Comparison of ENCODE assay signal across 22 cellular contexts in the genomic region with DNA sequence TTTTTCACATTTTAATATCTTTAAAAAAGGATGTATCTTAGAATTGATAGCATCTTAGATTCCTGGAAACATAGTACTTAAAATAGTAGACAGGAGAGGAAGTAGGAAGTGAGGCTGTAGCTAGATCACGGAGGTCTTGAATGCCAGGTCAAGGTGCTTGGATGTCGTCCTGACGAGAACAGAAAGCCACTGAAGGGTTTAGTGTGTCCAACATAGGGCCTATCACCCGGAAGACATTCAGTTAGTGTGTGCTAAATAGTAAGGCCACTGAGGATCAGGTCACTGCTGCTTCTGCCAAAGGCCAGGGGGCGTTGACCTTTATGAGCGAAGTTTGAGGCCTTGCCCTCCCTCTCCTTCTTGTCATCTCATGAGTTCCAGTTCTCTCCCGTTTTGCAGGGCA.
"Had no signal": no experiment of that assay in that cellular context is flagged by ENCODE, and none has a peak within 500 bp of the region (broad histone marks: within the 10 kb centered on the region; RNA-seq: fewer than 3 reads in every experiment).

No MANE protein-coding gene starts in this region.

- H3K9me3 Mint-ChIP-seq: activated naive CD4-positive, alpha-beta T cell treated with anti-CD3 and anti-CD28 coated beads, Interleukin-2, amount 50 U/mL, for 24 hours; activated T-cell treated with anti-CD3 and anti-CD28 coated beads, Interleukin-2, amount 50 U/mL, for 24 hours; activated T-helper 1 cell treated with anti-CD3 and anti-CD28 coated beads, Interleukin-12 subunit alpha, Interleukin-12 subunit beta, Interleukin-2, Interleukin-4 antibody, amounts not matched to agents 30 ng/mL and 10 ng/mL and 1 ng/mL, durations not matched to agents 14 hours and 24 hours and 36 hours; T-helper 1 cell treated with Interleukin-12 subunit alpha and Interleukin-12 subunit beta and Interleukin-4 antibody, amounts not matched to agents 30 μg/mL and 1 μg/mL, for 36 hours had no signal

- H3K4me3 Mint-ChIP-seq: activated CD8-positive, alpha-beta memory T cell treated with anti-CD3 and anti-CD28 coated beads, Interleukin-2, amount 10 ng/mL, durations not matched to agents 7 days and 5 days; activated naive CD4-positive, alpha-beta T cell treated with anti-CD3 and anti-CD28 coated beads, Interleukin-2, amount 50 U/mL, for 24 hours; activated T-cell treated with anti-CD3 and anti-CD28 coated beads, Interleukin-2, amount 50 U/mL, for 24 hours; activated T-helper 1 cell treated with anti-CD3 and anti-CD28 coated beads, Interleukin-12 subunit alpha, Interleukin-12 subunit beta, Interleukin-2, Interleukin-4 antibody, amounts not matched to agents 30 ng/mL and 10 ng/mL and 1 ng/mL, durations not matched to agents 14 hours and 24 hours and 36 hours; brain; T-helper 1 cell treated with Interleukin-12 subunit alpha and Interleukin-12 subunit beta and Interleukin-4 antibody, amounts not matched to agents 30 μg/mL and 1 μg/mL, for 36 hours had no signal

- DNase-seq: activated CD4-positive, alpha-beta T cell treated with anti-CD3 and anti-CD28 coated beads for 4 hours; activated CD8-positive, alpha-beta memory T cell treated with anti-CD3 and anti-CD28 coated beads, Interleukin-2, amount 10 ng/mL, durations not matched to agents 7 days and 5 days; activated effector memory CD4-positive, alpha-beta T cell treated with Interleukin-2 at 50 U/mL for 16 hours; activated naive CD4-positive, alpha-beta T cell; activated T-cell treated with anti-CD3 and anti-CD28 coated beads, Interleukin-2, amount 50 U/mL, for 24 hours; amygdala; colonic mucosa; Karpas-422; MM.1S; NCI-H1436 treated with DMSO at 0.1 percent for 48 hours; NCI-H187 treated with DMSO at 0.1 percent for 48 hours; NCI-H2081 treated with DMSO at 0.1 percent for 48 hours; NCI-H510A; NCI-H526 treated with DMSO at 0.1 percent for 48 hours; PC-9; SHP77 treated with DMSO at 0.1 percent for 48 hours; WERI-Rb-1 had no signal

- H3K4me1 Mint-ChIP-seq: activated naive CD4-positive, alpha-beta T cell treated with anti-CD3 and anti-CD28 coated beads, Interleukin-2, amount 50 U/mL, for 24 hours had no signal

- H3K27ac ChIP-seq: colonic mucosa, PC-9, WERI-Rb-1 had no signal

- H3K27me3 Mint-ChIP-seq: activated CD8-positive, alpha-beta memory T cell treated with anti-CD3 and anti-CD28 coated beads, Interleukin-2, amount 10 ng/mL, durations not matched to agents 7 days and 5 days had no signal

- H3K36me3 Mint-ChIP-seq: activated CD8-positive, alpha-beta memory T cell treated with anti-CD3 and anti-CD28 coated beads, Interleukin-2, amount 10 ng/mL, durations not matched to agents 7 days and 5 days; activated naive CD4-positive, alpha-beta T cell treated with anti-CD3 and anti-CD28 coated beads, Interleukin-2, amount 50 U/mL, for 24 hours had no signal

- ATAC-seq: activated CD4-positive, CD25-positive, alpha-beta regulatory T cell treated with anti-CD3 and anti-CD28 coated beads, Interleukin-2, amount 50 U/mL, for 24 hours; activated CD8-positive, alpha-beta memory T cell treated with anti-CD3 and anti-CD28 coated beads, Interleukin-2, amount 10 ng/mL, durations not matched to agents 7 days and 5 days had no signal

- H3K27ac Mint-ChIP-seq: activated CD8-positive, alpha-beta memory T cell treated with anti-CD3 and anti-CD28 coated beads, Interleukin-2, amount 10 ng/mL, durations not matched to agents 7 days and 5 days; activated naive CD4-positive, alpha-beta T cell treated with anti-CD3 and anti-CD28 coated beads, Interleukin-2, amount 50 U/mL, for 24 hours; activated T-cell treated with anti-CD3 and anti-CD28 coated beads, Interleukin-2, amount 50 U/mL, for 24 hours; activated T-helper 1 cell treated with anti-CD3 and anti-CD28 coated beads, Interleukin-12 subunit alpha, Interleukin-12 subunit beta, Interleukin-2, Interleukin-4 antibody, amounts not matched to agents 30 ng/mL and 10 ng/mL and 1 ng/mL, durations not matched to agents 14 hours and 24 hours and 36 hours; T-helper 1 cell treated with Interleukin-12 subunit alpha and Interleukin-12 subunit beta and Interleukin-4 antibody, amounts not matched to agents 30 μg/mL and 1 μg/mL, for 36 hours had no signal
